ENCODE assay signal across 1 cellular context in genomic region chr2:61536723-61537581, GRCh38.
TF ChIP-seq lines count a peak whose summit lies in the region.

No MANE protein-coding gene starts in this region.

TF ChIP-seq in HepG2, 621 proteins besides CTCF, POLR2A, EP300 and RAD21 (continued from another document and continues in another):
- no peak for TF ChIP-seq ZBTB40 (IDR thresholded peaks at IDR 0.05)
- peak; percentile 7; the same call in 1 of the 2 replicates for TF ChIP-seq ZBTB40 (CRISPR knock-in tag; IDR thresholded peaks at IDR 0.05)
- no peak for TF ChIP-seq ZNF136 (CRISPR knock-in tag; IDR thresholded peaks at IDR 0.05; ENCODE audit: low read depth)
- no peak for TF ChIP-seq CCAR2 (optimal IDR thresholded peaks at IDR 0.05; ENCODE audit: low read depth, low read length)
- no peak for TF ChIP-seq CHD2 (IDR thresholded peaks at IDR 0.05; ENCODE audit: low read depth, low read length)
- TF ChIP-seq HOXA7 (CRISPR knock-in tag; IDR thresholded peaks at IDR 0.05) = no peak
- no peak; the same call in 1 of the 2 replicates for TF ChIP-seq SMAD1 (CRISPR knock-in tag; IDR thresholded peaks at IDR 0.05; ENCODE audit: borderline replicate concordance, low read depth)
- peak; percentile 92 for TF ChIP-seq ZNF350 (CRISPR knock-in tag; IDR thresholded peaks at IDR 0.05; ENCODE audit: borderline replicate concordance, low read depth)
- TF ChIP-seq PRMT3 (CRISPR knock-in tag; IDR thresholded peaks at IDR 0.05; ENCODE audit: borderline replicate concordance, low read depth) = peak; percentile 82; the same call in 1 of the 2 replicates
- TF ChIP-seq ZBTB38 (CRISPR knock-in tag; IDR thresholded peaks at IDR 0.05) = no peak
- TF ChIP-seq XRCC5 (optimal IDR thresholded peaks at IDR 0.05; ENCODE audit: low read length) = peak; percentile 62
- TF ChIP-seq DZIP1 (CRISPR knock-in tag; IDR thresholded peaks at IDR 0.05) = no peak
- no peak for TF ChIP-seq ZNF143 (CRISPR knock-in tag; IDR thresholded peaks at IDR 0.05)
- no peak for TF ChIP-seq EEA1 (CRISPR knock-in tag; IDR thresholded peaks at IDR 0.05; ENCODE audit: borderline replicate concordance)
- TF ChIP-seq ESRRA (CRISPR knock-in tag; IDR thresholded peaks at IDR 0.05; ENCODE audit: low read depth) = no peak
- TF ChIP-seq KLF11 (CRISPR knock-in tag; IDR thresholded peaks at IDR 0.05) = peak; percentile 82; the same call in 1 of the 2 replicates
- no peak for TF ChIP-seq TIGD3 (CRISPR knock-in tag; IDR thresholded peaks at IDR 0.05; ENCODE audit: borderline replicate concordance)
- no peak for TF ChIP-seq FOXA1 (IDR thresholded peaks at IDR 0.05)
- no peak for TF ChIP-seq FOXA1 (CRISPR knock-in tag; IDR thresholded peaks at IDR 0.05)
- no peak for TF ChIP-seq LBX2 (CRISPR knock-in tag; IDR thresholded peaks at IDR 0.05; ENCODE audit: borderline replicate concordance)
- peak; percentile 88 for TF ChIP-seq MXD4 (CRISPR knock-in tag; IDR thresholded peaks at IDR 0.05)
- no peak for TF ChIP-seq ZNF354B (CRISPR knock-in tag; IDR thresholded peaks at IDR 0.05)
- no peak for TF ChIP-seq HHEX (CRISPR knock-in tag; IDR thresholded peaks at IDR 0.05)
- TF ChIP-seq CSRNP2 (CRISPR knock-in tag; conservative IDR thresholded peaks at IDR 0.05; ENCODE audit: low read depth) = no peak
- TF ChIP-seq HNRNPUL1 (IDR thresholded peaks at IDR 0.05; ENCODE audit: low read depth, low read length) = no peak
- peak; percentile 37; the same call in 1 of the 2 replicates for TF ChIP-seq TBX2 (CRISPR knock-in tag; IDR thresholded peaks at IDR 0.05; ENCODE audit: borderline replicate concordance)
- peak; percentile 47; the same call in 1 of the 2 replicates for TF ChIP-seq ZNF263 (CRISPR knock-in tag; IDR thresholded peaks at IDR 0.05)
- TF ChIP-seq SRSF1 (optimal IDR thresholded peaks at IDR 0.05; ENCODE audit: low read depth, low read length) = no peak
- 0 out of 2 replicates have a peak, but pooled peaks have one; percentile 41 for TF ChIP-seq ZNF510 (CRISPR knock-in tag; IDR thresholded peaks at IDR 0.05; ENCODE audit: low read depth)
- peak; percentile 82 for TF ChIP-seq ELF3 (CRISPR knock-in tag; IDR thresholded peaks at IDR 0.05)
- peak; percentile 54; the same call in 1 of the 2 replicates for TF ChIP-seq PRDM10 (CRISPR knock-in tag; IDR thresholded peaks at IDR 0.05; ENCODE audit: low read depth)
- TF ChIP-seq ZXDC (CRISPR knock-in tag; IDR thresholded peaks at IDR 0.05) = no peak
- no peak for TF ChIP-seq ZC3H13 (CRISPR knock-in tag; IDR thresholded peaks at IDR 0.05)
- no peak for TF ChIP-seq PAX8 (CRISPR knock-in tag; IDR thresholded peaks at IDR 0.05; ENCODE audit: borderline replicate concordance)
- no peak for TF ChIP-seq ZNF569 (CRISPR knock-in tag; IDR thresholded peaks at IDR 0.05; ENCODE audit: borderline replicate concordance)
- no peak for TF ChIP-seq SNAPC5 (CRISPR knock-in tag; IDR thresholded peaks at IDR 0.05; ENCODE audit: borderline replicate concordance)
- 0 out of 2 replicates have a peak, but pooled peaks have one; percentile 9 for TF ChIP-seq ZNF629 (CRISPR knock-in tag; conservative IDR thresholded peaks at IDR 0.05)
- 0 out of 2 replicates have a peak, but pooled peaks have one; percentile 73 for TF ChIP-seq ZNF879 (CRISPR knock-in tag; IDR thresholded peaks at IDR 0.05)
- TF ChIP-seq ZNF777 (CRISPR knock-in tag; IDR thresholded peaks at IDR 0.05) = no peak
- TF ChIP-seq SIX4 (CRISPR knock-in tag; IDR thresholded peaks at IDR 0.05) = no peak
- no peak for TF ChIP-seq ZNF3 (CRISPR knock-in tag; IDR thresholded peaks at IDR 0.05)
